15 cellular contexts compared by ENCODE assay signal in the genomic region with DNA sequence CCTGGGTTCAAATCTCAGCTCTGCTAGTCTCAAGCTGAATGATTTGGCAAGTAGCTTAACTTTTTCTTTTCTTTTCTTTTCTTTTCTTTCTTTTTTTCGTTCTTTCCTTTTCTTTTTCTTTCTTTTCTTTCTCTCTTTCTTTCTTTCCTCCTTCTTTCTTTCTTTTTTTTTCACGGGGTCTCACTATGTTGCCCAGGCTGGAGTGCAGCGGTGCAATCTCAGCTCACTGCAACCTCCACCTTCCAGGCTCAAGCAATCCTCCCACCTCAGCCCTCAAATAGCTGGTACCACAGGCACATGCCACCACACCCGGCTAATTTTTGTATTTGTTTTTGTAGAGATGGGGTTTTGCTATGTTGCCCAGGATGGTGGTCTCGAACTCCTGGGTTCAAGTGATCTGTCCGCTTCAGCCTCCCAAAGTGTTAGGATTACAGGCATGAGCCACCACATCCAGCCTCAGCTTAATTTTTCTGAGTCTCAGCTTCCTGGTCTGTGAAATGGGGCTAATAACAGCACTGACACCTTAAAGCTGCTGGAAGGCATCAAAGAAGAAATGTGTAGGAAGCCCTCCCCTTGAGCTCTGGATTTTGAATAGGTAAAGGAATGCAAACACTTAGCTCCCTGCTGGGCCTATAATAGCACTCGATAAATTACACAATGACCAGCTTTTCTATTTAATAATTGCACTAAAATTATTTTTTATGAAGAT. TPM values are rescaled to one million over a fixed set of nuclear protein-coding genes. Genes with fewer than 3 reads are reported as not detected.
A peak's percentile ranks its signal among the peaks of the same experiment; 100 is the strongest.
DNase-seq lines count a peak whose midpoint lies in the region; ATAC-seq, FAIRE-seq and TF ChIP-seq lines count a peak whose summit lies in the region.
"Had no signal": no experiment of that assay in that cellular context is flagged by ENCODE, and none has a peak within 500 bp of the region (broad histone marks: within the 10 kb centered on the region; RNA-seq: fewer than 3 reads in every experiment).

No MANE protein-coding gene starts in this region.

- no peaks in the 10 kb centered on the region for H3K9me3 ChIP-seq in HEK293 (ENCODE audit: control insufficient read depth, insufficient read depth, low read depth, low read length)
- no peaks in the 10 kb centered on the region for H3K9me3 ChIP-seq in H1 (ENCODE audit: insufficient read depth in 2 of 2, low read depth in 1 of 2, low read length in 1 of 2)
- H3K9me3 ChIP-seq in neural progenitor cell (ENCODE audit: low read depth): no peaks in the 10 kb centered on the region
- H3K9me3 ChIP-seq in adrenal gland (replicated peaks in 1 of 3): no peaks in the 10 kb centered on the region

- H3K56ac ChIP-seq in H1 (replicated peaks; ENCODE audit: insufficient read length, low read depth, low read length): no peak overlapping the region

- POLR2A ChIA-PET in HEK293 (lab: Yijun Ruan, JAX): no interaction called here
- POLR2A ChIA-PET in H1 (lab: Charles Lee; ENCODE audit: partially characterized antibody): interaction anchor here (0.6 to 2.5 kb wide), 4 partner anchors 10 to 58 kb away, joined by 3 to 8 read pairs (median 4); partner anchors contain the start of gene PPARGC1B

- H3K4me1 ChIP-seq in HEK293 (ENCODE audit: control insufficient read depth, insufficient read depth, low read length) (no peaks in the 10 kb centered on the region), H1 (replicated peaks in 1 of 4; ENCODE audit: control insufficient read depth in 3 of 4, insufficient read depth in 4 of 4, low read length in 3 of 4) (peaks cover 2 to 10% (median 5%) of the 10 kb centered on the region in 4 experiments; a peak in 6 of 7 replicates), neural progenitor cell (peaks cover 11% of the 10 kb centered on the region), adrenal gland (replicated peaks in 1 of 2) (no peaks in the 10 kb centered on the region)

- H3K27ac ChIP-seq in HEK293 (ENCODE audit: extremely low read depth, low read depth, low read length) (no peak overlapping the region), H1 (ENCODE audit: low read depth, low read length) (no peak overlapping the region), neural progenitor cell (no peak overlapping the region), adrenal gland (no peak overlapping the region)

- H4K91ac ChIP-seq in H1 (replicated peaks; ENCODE audit: insufficient read length, low read length): no peak overlapping the region

- peaks cover 11% of the 10 kb centered on the region for H3K4me1 Mint-ChIP-seq in neural progenitor cell

- H2BK120ac ChIP-seq in H1 (replicated peaks; ENCODE audit: low read depth, low read length): no peak overlapping the region

- no peak overlapping the region for H3K4ac ChIP-seq in H1 (replicated peaks; ENCODE audit: insufficient read length, low read depth, low read length)

- DNase-seq in activated CD8-positive, alpha-beta memory T cell treated with anti-CD3 and anti-CD28 coated beads, Interleukin-2, amount 50 U/mL, for 48 hours: peak; percentile 12
- DNase-seq in activated CD8-positive, alpha-beta memory T cell treated with anti-CD3 and anti-CD28 coated beads, Interleukin-2, amount 50 U/mL, for 4 hours: no peak
- no peak for DNase-seq in H1 (ENCODE audit: low read depth in 1 of 2, low spot score in 2 of 2)
- DNase-seq in neural progenitor cell (ENCODE audit: low spot score): peak; percentile 17
- DNase-seq in adrenal gland: no peak
- no peak for DNase-seq in NCI-H2107 treated with DMSO at 0.1 percent for 48 hours (lab: John Stamatoyannopoulos, UW; ENCODE audit: unreplicated experiment)
- DNase-seq: 8988T; C1 segment of cervical spinal cord; CD4-positive, alpha-beta T cell; DMS79; HCEC 1CT; IMR-90 had no signal

- H3K27ac Mint-ChIP-seq in neural progenitor cell: no peak overlapping the region
- H3K27ac Mint-ChIP-seq: CD4-positive, alpha-beta T cell had no signal

- no peak overlapping the region for H3K4me3 ChIP-seq in HEK293 (ENCODE audit: low read depth, low read length)
- no peak overlapping the region for H3K4me3 ChIP-seq in H1 (ENCODE audit: extremely low read depth in 1 of 4, insufficient read depth in 2 of 4, low read depth in 3 of 4, low read length in 4 of 4)
- H3K4me3 ChIP-seq in neural progenitor cell: no peak overlapping the region
- H3K4me3 ChIP-seq in adrenal gland: no peak overlapping the region
- H3K4me3 ChIP-seq: GM12878 had no signal

- no peaks in the 10 kb centered on the region for H3K36me3 Mint-ChIP-seq in neural progenitor cell

- no peak overlapping the region for H2AK5ac ChIP-seq in H1 (ENCODE audit: low read depth, low read length)

- no peak overlapping the region for H2BK20ac ChIP-seq in H1 (ENCODE audit: low read length)

- H4K8ac ChIP-seq in H1 (ENCODE audit: extremely low read depth, insufficient read depth, low read length): no peak overlapping the region

- TF ChIP-seq CTCF in HEK293 (tag by site-specific recombination; IDR thresholded peaks at IDR 0.05) (no peak), H1 (IDR thresholded peaks at IDR 0.05; ENCODE audit: control extremely low read depth in 1 of 3, insufficient read depth in 1 of 3, low read depth in 1 of 3, low read length in 3 of 3) (no peak), neural progenitor cell (IDR thresholded peaks at IDR 0.05) (no peak), adrenal gland (IDR thresholded peaks at IDR 0.05) (no peak)

- TF ChIP-seq RAD21 in H1 (IDR thresholded peaks at IDR 0.05 in 1 of 2, conservative IDR thresholded peaks at IDR 0.05 in 1 of 2; ENCODE audit: low read depth in 2 of 2, low read length in 2 of 2): no peak

- H2AFZ ChIP-seq in H1 (ENCODE audit: low read length): no peak overlapping the region
- H2AFZ ChIP-seq in neural progenitor cell (replicated peaks): no peak overlapping the region

- H3K4me2 ChIP-seq in H1 (ENCODE audit: insufficient read depth in 1 of 2, low read depth in 2 of 2, low read length in 2 of 2) (no peak overlapping the region), neural progenitor cell (no peak overlapping the region)

- 78% methylated on average over 6 of the region's 7 CpGs; no CpG with 5 or more reads in 1 of the 2 experiments for WGBS in H1 (ENCODE audit: extremely low coverage in 1 of 2, insufficient coverage in 1 of 2, insufficient read length in 1 of 2, insufficient replicate concordance in 2 of 2, low coverage in 1 of 2, low lambda C conversion rate in 2 of 2, missing lambda C conversion rate in 1 of 2), 2 experiments
- 80 to 90% (median 85%) methylated on average over 6 to 7 of the region's 7 CpGs for WGBS in adrenal gland, 4 donors

- H4K20me1 ChIP-seq in H1 (replicated peaks in 1 of 2; ENCODE audit: control insufficient read depth in 1 of 2, insufficient read depth in 2 of 2, low read length in 2 of 2): no peaks in the 10 kb centered on the region
- no peaks in the 10 kb centered on the region for H4K20me1 ChIP-seq in neural progenitor cell (ENCODE audit: low read depth)

- H2BK5ac ChIP-seq in H1 (ENCODE audit: low read depth, low read length): no peak overlapping the region

- no peak overlapping the region for H2BK12ac ChIP-seq in H1 (ENCODE audit: low read depth, low read length)

- no peaks in the 10 kb centered on the region for H3K23me2 ChIP-seq in H1 (ENCODE audit: low read depth, low read length)

- H3K79me2 ChIP-seq in H1 (ENCODE audit: control insufficient read depth in 1 of 2, insufficient read depth in 2 of 2, low read length in 2 of 2): no peaks in the 10 kb centered on the region
- H3K79me2 ChIP-seq in neural progenitor cell (ENCODE audit: low read depth): no peaks in the 10 kb centered on the region

- H3K18ac ChIP-seq in H1 (ENCODE audit: extremely low read depth, low read length): no peak overlapping the region

- peaks cover 0 to 2% (median under 1%) of the 10 kb centered on the region in 4 experiments; a peak in 2 of 7 replicates for H3K27me3 ChIP-seq in H1 (replicated peaks in 1 of 4; ENCODE audit: control insufficient read depth in 3 of 4, extremely low read depth in 1 of 4, insufficient read depth in 3 of 4, low read length in 3 of 4)
- H3K27me3 ChIP-seq in neural progenitor cell: no peaks in the 10 kb centered on the region
- H3K27me3 ChIP-seq in adrenal gland: no peaks in the 10 kb centered on the region

- TF ChIP-seq POLR2A in H1 (IDR thresholded peaks at IDR 0.05; ENCODE audit: control extremely low read depth in 1 of 2, low read depth in 2 of 2, low read length in 2 of 2) (no peak), adrenal gland (IDR thresholded peaks at IDR 0.05) (no peak)

- no peak overlapping the region for H3K4me3 Mint-ChIP-seq in neural progenitor cell
- H3K4me3 Mint-ChIP-seq: CD4-positive, alpha-beta T cell had no signal

- H3K36me3 ChIP-seq in HEK293 (ENCODE audit: control insufficient read depth in 2 of 2, insufficient read depth in 1 of 2, low read length in 2 of 2) (no peaks in the 10 kb centered on the region), H1 (ENCODE audit: control insufficient read depth in 2 of 4, insufficient read depth in 4 of 4, low read length in 3 of 4) (no peaks in the 10 kb centered on the region), neural progenitor cell (no peaks in the 10 kb centered on the region), adrenal gland (replicated peaks in 1 of 2) (no peaks in the 10 kb centered on the region)

- no peak for TF ChIP-seq EP300 in H1 (IDR thresholded peaks at IDR 0.05; ENCODE audit: borderline replicate concordance in 1 of 2, low read depth in 2 of 2, low read length in 2 of 2)

- no peaks in the 10 kb centered on the region for H3F3A ChIP-seq in neural progenitor cell (ENCODE audit: low read depth)

- CTCF ChIA-PET in HEK293 (lab: Yijun Ruan, JAX) (interaction anchor here (0.6 kb wide), 1 partner anchor 103 kb away, joined by 3 read pairs; no protein-coding TSS in a partner anchor), H1 (lab: Charles Lee; ENCODE audit: partially characterized antibody) (interaction anchor here (0.6 to 1.6 kb wide), 11 partner anchors 12 to 173 kb away, joined by 3 to 6 read pairs (median 3); no protein-coding TSS in a partner anchor)

- H3K23ac ChIP-seq in H1 (ENCODE audit: insufficient read length): no peak overlapping the region

- no peak for ATAC-seq in HG03025 (IDR thresholded peaks at IDR 0.05; ENCODE audit: low FRiP score, unreplicated experiment)
- ATAC-seq: GM12878 had no signal

- no peak overlapping the region for H2BK15ac ChIP-seq in H1 (ENCODE audit: low read length)

- no peak overlapping the region for H4K5ac ChIP-seq in H1 (ENCODE audit: insufficient read length, low read depth, low read length)

- intact Hi-C loops in adrenal gland (cut with DNase I): no loop called here

- H3K9ac ChIP-seq in H1 (replicated peaks in 1 of 4; ENCODE audit: extremely low read depth in 1 of 4, low read depth in 3 of 4, low read length in 3 of 4): no peak overlapping the region
- no peak overlapping the region for H3K9ac ChIP-seq in neural progenitor cell

- H3K27me3 Mint-ChIP-seq in neural progenitor cell (ENCODE audit: insufficient read depth, low read depth): peaks cover 4% of the 10 kb centered on the region

- H3K14ac ChIP-seq in H1 (ENCODE audit: insufficient read length): no peak overlapping the region

- H3K9me3 Mint-ChIP-seq in neural progenitor cell: no peaks in the 10 kb centered on the region
- H3K9me3 Mint-ChIP-seq: CD4-positive, alpha-beta T cell had no signal

- FAIRE-seq in H1 (lab: Jason Lieb, UNC): no peak
- FAIRE-seq: GM12878 had no signal

- H3K79me1 ChIP-seq in H1 (ENCODE audit: low read depth, low read length): no peaks in the 10 kb centered on the region

RNA-seq across cellular contexts. Expression of gene PPARGC1B, which starts 17.5 kb away (rescaled TPM):
- 11.4 and 11.5 TPM in 2 replicates for total RNA-seq in H1 (2021; fragmentation: NEBNext Ultra II Directional; extraction: Animal tissue kit (Norgen Biotek cat#: 25700))
- polyA plus RNA-seq in H1 (2011; rRNA removed): 1.7 and 2.5 TPM in 2 replicates
- 1.8 TPM for polyA plus RNA-seq in H1 (2011; cell fraction: cytosol; rRNA removed)
- polyA plus RNA-seq in H1 (2011; cell fraction: nucleus; rRNA removed): 6.4 TPM
- 3.8 to 5.2 TPM (median 4.8 TPM) in 4 replicates for polyA plus RNA-seq in H1 (2012, experiment 1 of 2)
- polyA plus RNA-seq in H1 (2012, experiment 2 of 2): 1.3 TPM
- 6.2 TPM for polyA plus RNA-seq in H1 (2013, experiment 1 of 2)
- 3.9 TPM for polyA plus RNA-seq in H1 (2013, experiment 2 of 2)
- 6.3 and 7.6 TPM in 2 replicates for polyA minus RNA-seq in H1 (2011; rRNA and poly(A)+ RNA removed)
- 5.9 TPM for polyA minus RNA-seq in H1 (2011; cell fraction: cytosol; rRNA and poly(A)+ RNA removed)
- polyA minus RNA-seq in H1 (2011; cell fraction: nucleus; rRNA and poly(A)+ RNA removed): 10.0 TPM
- 0.36 and 0.71 TPM in 2 replicates for total RNA-seq in neural progenitor cell (ENCODE audit: low replicate concordance)
- 1 to 10 TPM; 1.7 to 5.9 (median 2.8) TPM for total RNA-seq in adrenal gland
- polyA plus RNA-seq in adrenal gland: 1 to 10 TPM in 2 of 3 donors, under 1 TPM in 1; 0.37 to 2.4 (median 1.1) TPM

Comparison
In these comparisons a context has a peak if more than half of its experiments do, and no peak if none do; other contexts are left out.
1. DNase-seq: peak in activated CD8-positive, alpha-beta memory T cell treated with anti-CD3 and anti-CD28 coated beads, Interleukin-2, amount 50 U/mL, for 48 hours (single experiment) and neural progenitor cell (single experiment); none in activated CD8-positive, alpha-beta memory T cell treated with anti-CD3 and anti-CD28 coated beads, Interleukin-2, amount 50 U/mL, for 4 hours (single experiment), H1 (0 of 2), adrenal gland (0 of 7) and NCI-H2107 treated with DMSO at 0.1 percent for 48 hours (single experiment).